21 cellular contexts compared by ENCODE assay signal in genomic region chr20:64222851-64223525, GRCh38. TPM values are rescaled to one million over a fixed set of nuclear protein-coding genes. Genes with fewer than 3 reads are reported as not detected.
A peak's percentile ranks its signal among the peaks of the same experiment; 100 is the strongest.
DNase-seq lines count a peak whose midpoint lies in the region; ATAC-seq and TF ChIP-seq lines count a peak whose summit lies in the region.
"Had no signal": no experiment of that assay in that cellular context is flagged by ENCODE, and none has a peak within 500 bp of the region (broad histone marks: within the 10 kb centered on the region; RNA-seq: fewer than 3 reads in every experiment).

No MANE protein-coding gene starts in this region.

- H3K27ac ChIP-seq in BLaER1 = no peak overlapping the region
- H3K27ac ChIP-seq: gastrocnemius medialis, HL-60, prostate gland had no signal

- no peak overlapping the region for H3K4me3 ChIP-seq in BLaER1
- H3K4me3 ChIP-seq: gastrocnemius medialis, prostate gland had no signal

- no peak for ATAC-seq in GM21825 (IDR thresholded peaks at IDR 0.05; ENCODE audit: unreplicated experiment)
- ATAC-seq in HG03097 (IDR thresholded peaks at IDR 0.05; ENCODE audit: low FRiP score, unreplicated experiment) = no peak
- ATAC-seq in left lobe of liver = no peak
- ATAC-seq: activated T-cell treated with anti-CD3 and anti-CD28 coated beads, Interleukin-2, amount 50 U/mL, for 72 hours; naive thymus-derived CD4-positive, alpha-beta T cell; stimulated activated naive B cell treated with anti-CD40 and anti-IgM and Interleukin-4, amounts not matched to agents 10 μg/mL and 1 μg/mL and 100 μg/mL, for 72 hours had no signal

- no peaks in the 10 kb centered on the region for H3K9me3 Mint-ChIP-seq in progenitor cell of endocrine pancreas (ENCODE audit: low read depth)
- H3K9me3 Mint-ChIP-seq: activated B cell treated with CpG ODN at 0.5 μM for 24 hours; activated naive CD8-positive, alpha-beta T cell treated with anti-CD3 and anti-CD28 coated beads, Interleukin-2, amount 10 ng/mL, durations not matched to agents 7 days and 5 days; activated T-cell treated with anti-CD3 and anti-CD28 coated beads, Interleukin-2, amount 50 U/mL, for 72 hours; H9; naive thymus-derived CD4-positive, alpha-beta T cell; stimulated activated naive B cell treated with anti-CD40 and anti-IgM and Interleukin-4, amounts not matched to agents 10 μg/mL and 1 μg/mL and 100 μg/mL, for 72 hours had no signal

- H3K4me2 ChIP-seq in BLaER1 = peak overlapping the region; percentile 81

- peak overlapping the region; percentile 23 for H3K4me3 Mint-ChIP-seq in progenitor cell of endocrine pancreas (ENCODE audit: low read depth)
- H3K4me3 Mint-ChIP-seq: activated B cell treated with CpG ODN at 0.5 μM for 24 hours; activated naive CD8-positive, alpha-beta T cell treated with anti-CD3 and anti-CD28 coated beads, Interleukin-2, amount 10 ng/mL, durations not matched to agents 7 days and 5 days; activated T-cell treated with anti-CD3 and anti-CD28 coated beads, Interleukin-2, amount 50 U/mL, for 72 hours; naive thymus-derived CD4-positive, alpha-beta T cell; stimulated activated naive B cell treated with anti-CD40 and anti-IgM and Interleukin-4, amounts not matched to agents 10 μg/mL and 1 μg/mL and 100 μg/mL, for 72 hours had no signal

- H3K36me3 Mint-ChIP-seq in progenitor cell of endocrine pancreas (ENCODE audit: insufficient read depth) = no peaks in the 10 kb centered on the region
- H3K36me3 Mint-ChIP-seq: activated naive CD8-positive, alpha-beta T cell treated with anti-CD3 and anti-CD28 coated beads, Interleukin-2, amount 10 ng/mL, durations not matched to agents 7 days and 5 days; naive thymus-derived CD4-positive, alpha-beta T cell; stimulated activated naive B cell treated with anti-CD40 and anti-IgM and Interleukin-4, amounts not matched to agents 10 μg/mL and 1 μg/mL and 100 μg/mL, for 72 hours had no signal

- H3K9ac ChIP-seq in BLaER1 = peak overlapping the region; percentile 13; the same call in 1 of the 2 replicates

- no peaks in the 10 kb centered on the region for H3K36me3 ChIP-seq in BLaER1
- H3K36me3 ChIP-seq: gastrocnemius medialis, prostate gland had no signal

- no peaks in the 10 kb centered on the region for H4K20me1 ChIP-seq in BLaER1

- peak overlapping the region; percentile 87 for H3K27ac Mint-ChIP-seq in progenitor cell of endocrine pancreas
- H3K27ac Mint-ChIP-seq: activated B cell treated with CpG ODN at 0.5 μM for 24 hours; activated naive CD8-positive, alpha-beta T cell treated with anti-CD3 and anti-CD28 coated beads, Interleukin-2, amount 10 ng/mL, durations not matched to agents 7 days and 5 days; activated T-cell treated with anti-CD3 and anti-CD28 coated beads, Interleukin-2, amount 50 U/mL, for 72 hours; H9; naive thymus-derived CD4-positive, alpha-beta T cell; stimulated activated naive B cell treated with anti-CD40 and anti-IgM and Interleukin-4, amounts not matched to agents 10 μg/mL and 1 μg/mL and 100 μg/mL, for 72 hours had no signal

- peaks cover 29% of the 10 kb centered on the region for H3K4me1 Mint-ChIP-seq in progenitor cell of endocrine pancreas (ENCODE audit: low read depth)
- H3K4me1 Mint-ChIP-seq: activated B cell treated with CpG ODN at 0.5 μM for 24 hours; stimulated activated naive B cell treated with anti-CD40 and anti-IgM and Interleukin-4, amounts not matched to agents 10 μg/mL and 1 μg/mL and 100 μg/mL, for 72 hours had no signal

- DNase-seq in NCI-H2196 (lab: John Stamatoyannopoulos, UW; ENCODE audit: unreplicated experiment) (peak; percentile 25), kidney glomerular epithelial cell (lab: John Stamatoyannopoulos, UW) (peak; percentile 8), progenitor cell of endocrine pancreas (ENCODE audit: low spot score, unreplicated experiment) (no peak), left lobe of liver (ENCODE audit: low spot score) (no peak)
- DNase-seq: activated B cell treated with CpG ODN at 0.5 μM for 24 hours; activated CD8-positive, alpha-beta memory T cell treated with anti-CD3 and anti-CD28 coated beads for 24 hours; activated naive CD8-positive, alpha-beta T cell treated with anti-CD3 and anti-CD28 coated beads, Interleukin-2, amount 10 ng/mL, durations not matched to agents 7 days and 5 days; activated T-cell treated with anti-CD3 and anti-CD28 coated beads, Interleukin-2, amount 50 U/mL, for 72 hours; COR-L47; naive thymus-derived CD4-positive, alpha-beta T cell; SHP77 treated with DMSO at 0.1 percent for 48 hours; stimulated activated naive B cell treated with anti-CD40 and anti-IgM and Interleukin-4, amounts not matched to agents 10 μg/mL and 1 μg/mL and 100 μg/mL, for 72 hours had no signal

- H3K27me3 ChIP-seq in BLaER1 = peaks cover 29% of the 10 kb centered on the region
- H3K27me3 ChIP-seq: gastrocnemius medialis had no signal

- peaks cover 5% of the 10 kb centered on the region for H3K27me3 Mint-ChIP-seq in progenitor cell of endocrine pancreas
- H3K27me3 Mint-ChIP-seq: naive thymus-derived CD4-positive, alpha-beta T cell had no signal

- no peak for TF ChIP-seq CTCF in progenitor cell of endocrine pancreas (IDR thresholded peaks at IDR 0.05; ENCODE audit: unreplicated experiment)

- no peaks in the 10 kb centered on the region for H3K9me3 ChIP-seq in BLaER1
- H3K9me3 ChIP-seq: gastrocnemius medialis, prostate gland had no signal

- peaks cover 90% of the 10 kb centered on the region for H3K4me1 ChIP-seq in BLaER1

RNA-seq across cellular contexts. Expression of gene PCMTD2, which starts 32.6 kb away (rescaled TPM):
- 102 and 106 TPM in 2 replicates for total RNA-seq in progenitor cell of endocrine pancreas
- 29.3 TPM for total RNA-seq in left lobe of liver

RNA-seq across cellular contexts. Expression of gene MYT1, which starts 58.7 kb away (rescaled TPM):
- 1.9 and 2.3 TPM in 2 replicates for total RNA-seq in progenitor cell of endocrine pancreas
- total RNA-seq in left lobe of liver = not detected
- total RNA-seq: dermis microvascular lymphatic vessel endothelial cell; gastrocnemius medialis; naive thymus-derived CD4-positive, alpha-beta T cell; T-helper 1 cell treated with Interleukin-12 subunit alpha and Interleukin-12 subunit beta and Interleukin-4 antibody, amounts not matched to agents 30 ng/mL and 1 ng/mL, for 36 hours had no signal

Comparison
In these comparisons a context has a peak if more than half of its experiments do, and no peak if none do; other contexts are left out.
1. DNase-seq: peak in NCI-H2196 (single experiment) and kidney glomerular epithelial cell (single experiment); none in progenitor cell of endocrine pancreas (single experiment) and left lobe of liver (single experiment).